Comparison of ENCODE assay signal across 9 cellular contexts in genomic region chr18:63155910-63156773, GRCh38.
DNase-seq lines count a peak whose midpoint lies in the region; ATAC-seq and TF ChIP-seq lines count a peak whose summit lies in the region.
"Had no signal": no experiment of that assay in that cellular context is flagged by ENCODE, and none has a peak within 500 bp of the region (broad histone marks: within the 10 kb centered on the region; RNA-seq: fewer than 3 reads in every experiment).

No MANE protein-coding gene starts in this region.

- H3K36me3 ChIP-seq in GM23248 (ENCODE audit: low read depth) (no peaks in the 10 kb centered on the region), SK-N-SH (replicated peaks in 1 of 2; ENCODE audit: control insufficient read depth in 1 of 2, insufficient read depth in 2 of 2, low read length in 1 of 2) (no peaks in the 10 kb centered on the region)

- no peaks in the 10 kb centered on the region for H3K27me3 ChIP-seq in CD4-positive, alpha-beta T cell (ENCODE audit: control insufficient read depth, insufficient read depth, low read length)
- H3K27me3 ChIP-seq in GM23248 (replicated peaks; ENCODE audit: insufficient read depth): no peaks in the 10 kb centered on the region
- H3K27me3 ChIP-seq in SK-N-SH (ENCODE audit: insufficient read depth): no peaks in the 10 kb centered on the region

- H3K79me2 ChIP-seq in GM23248 (ENCODE audit: insufficient read depth): no peaks in the 10 kb centered on the region
- no peaks in the 10 kb centered on the region for H3K79me2 ChIP-seq in SK-N-SH (ENCODE audit: insufficient read depth)

- peak overlapping the region; percentile 96 for H3K27ac ChIP-seq in CD4-positive, alpha-beta T cell (ENCODE audit: low read depth, low read length)
- no peak overlapping the region for H3K27ac ChIP-seq in GM23248
- no peak overlapping the region for H3K27ac ChIP-seq in SK-N-SH (ENCODE audit: low read depth in 2 of 2, low read length in 1 of 2)

- CTCF ChIA-PET in CD4-positive, alpha-beta T cell (lab: Charles Lee): interaction anchor here (0.5 to 7.7 kb wide), 14 partner anchors 8 to 178 kb away, joined by 3 to 56 read pairs (median 6); no protein-coding TSS in a partner anchor
- CTCF ChIA-PET in SK-N-SH (lab: Yijun Ruan, JAX): interaction anchor here (0.8 to 1.8 kb wide), 4 partner anchors 7 to 167 kb away, joined by 3 to 5 read pairs (median 4); no protein-coding TSS in a partner anchor

- H3K27me3 Mint-ChIP-seq in CD4-positive, alpha-beta T cell: no peaks in the 10 kb centered on the region
- peaks cover 9% of the 10 kb centered on the region for H3K27me3 Mint-ChIP-seq in nephron (ENCODE audit: low read depth)
- H3K27me3 Mint-ChIP-seq: type B pancreatic cell had no signal

- peaks cover 99% of the 10 kb centered on the region for H3K4me1 Mint-ChIP-seq in CD4-positive, alpha-beta T cell (ENCODE audit: low read depth)
- H3K4me1 Mint-ChIP-seq in nephron: peaks cover 49% of the 10 kb centered on the region

- WGBS in GM23248 (ENCODE audit: low coverage in 1 of 2, low lambda C conversion rate in 2 of 2, missing lambda C conversion rate in 2 of 2), 2 experiments: 30 to 34% methylated on average over 14 of the region's 14 CpGs
- WGBS in SK-N-SH (ENCODE audit: low lambda C conversion rate): 74% methylated on average over 10 of the region's 14 CpGs

- DNase-seq in CD4-positive, alpha-beta T cell: no peak
- no peak for DNase-seq in activated naive CD4-positive, alpha-beta T cell treated with anti-CD3 and anti-CD28 coated beads, Interleukin-2, amount 50 U/mL, for 72 hours (ENCODE audit: low spot score in 2 of 2)
- no peak for DNase-seq in GM23248
- DNase-seq in SK-N-SH: no peak
- no peak for DNase-seq in kidney tubule cell (ENCODE audit: low spot score)

- no peak for TF ChIP-seq EP300 in SK-N-SH (IDR thresholded peaks at IDR 0.05; ENCODE audit: borderline replicate concordance in 1 of 2, low read depth in 1 of 2, low read length in 1 of 2)

- H2AFZ ChIP-seq in GM23248 (no peak overlapping the region), SK-N-SH (ENCODE audit: low read depth) (no peak overlapping the region)

- no peaks in the 10 kb centered on the region for H3K9me3 ChIP-seq in CD4-positive, alpha-beta T cell (ENCODE audit: control insufficient read depth, low read length)
- H3K9me3 ChIP-seq in GM23248 (ENCODE audit: low read depth) (no peaks in the 10 kb centered on the region), SK-N-SH (no peaks in the 10 kb centered on the region)

- no peak overlapping the region for H3K4me2 ChIP-seq in GM23248 (ENCODE audit: unreplicated experiment)
- H3K4me2 ChIP-seq in SK-N-SH: no peak overlapping the region

- no peaks in the 10 kb centered on the region for H4K20me1 ChIP-seq in GM23248 (ENCODE audit: insufficient read depth)
- H4K20me1 ChIP-seq in SK-N-SH (ENCODE audit: insufficient read depth): no peaks in the 10 kb centered on the region

- peaks cover 5% of the 10 kb centered on the region; the same call in 1 of the 2 replicates for H3F3A ChIP-seq in GM23248 (ENCODE audit: insufficient read depth)
- H3F3A ChIP-seq in SK-N-SH (replicated peaks; ENCODE audit: insufficient read depth): no peaks in the 10 kb centered on the region

- intact Hi-C loops in CD4-positive, alpha-beta T cell (cut with DNase I, micrococcal nuclease): loop anchor here (1.0 to 10.0 kb wide), 5 partner anchors 25 to 631 kb away; partner anchors contain the start of genes BCL2 (in 1 of the 2) and ZCCHC2 (in 1 of the 2)

- H3K4me3 ChIP-seq in GM23248 (no peak overlapping the region), SK-N-SH (ENCODE audit: low read depth in 2 of 2, low read length in 1 of 2) (no peak overlapping the region)

- in situ Hi-C loops in GM18951 (cut with MboI; ENCODE audit: low sequenced_read_pairs, unreplicated experiment) (no loop called here), GM23248 (cut with MboI) (no loop called here)

- POLR2A ChIA-PET in CD4-positive, alpha-beta T cell (lab: Charles Lee): interaction anchor here (0.7 to 3.0 kb wide), 11 partner anchors 8 to 266 kb away, joined by 3 to 31 read pairs (median 4); partner anchors contain the start of genes BCL2 and VPS4B
- POLR2A ChIA-PET in SK-N-SH (lab: Yijun Ruan, JAX): no interaction called here

- TF ChIP-seq CTCF in CD4-positive, alpha-beta T cell (IDR thresholded peaks at IDR 0.05): no peak
- no peak for TF ChIP-seq CTCF in nephron (IDR thresholded peaks at IDR 0.05; ENCODE audit: unreplicated experiment in 3 of 3)
- no peak for TF ChIP-seq CTCF in SK-N-SH (IDR thresholded peaks at IDR 0.05)

- peak overlapping the region; percentile 91 for H3K27ac Mint-ChIP-seq in CD4-positive, alpha-beta T cell
- H3K27ac Mint-ChIP-seq in activated naive CD4-positive, alpha-beta T cell treated with anti-CD3 and anti-CD28 coated beads, Interleukin-2, amount 50 U/mL, for 72 hours: peak overlapping the region; percentile 98 to 100
- H3K27ac Mint-ChIP-seq in nephron: peak overlapping the region; percentile 48 to 90 (median 68)

- no peaks in the 10 kb centered on the region for H3K9me3 Mint-ChIP-seq in CD4-positive, alpha-beta T cell
- peaks cover 0 to 7% of the 10 kb centered on the region in 2 donors for H3K9me3 Mint-ChIP-seq in activated naive CD4-positive, alpha-beta T cell treated with anti-CD3 and anti-CD28 coated beads, Interleukin-2, amount 50 U/mL, for 72 hours
- H3K9me3 Mint-ChIP-seq in nephron: no peaks in the 10 kb centered on the region
- H3K9me3 Mint-ChIP-seq: type B pancreatic cell had no signal

- TF ChIP-seq POLR2A in GM18951 (IDR thresholded peaks at IDR 0.05; ENCODE audit: extremely low read depth, insufficient read depth, insufficient read length): peak; percentile 38

- TF ChIP-seq RAD21 in SK-N-SH (IDR thresholded peaks at IDR 0.05; ENCODE audit: low read length): no peak

- H3K9ac ChIP-seq in GM23248 (no peak overlapping the region), SK-N-SH (no peak overlapping the region)

- peak overlapping the region; percentile 85 for H3K4me3 Mint-ChIP-seq in CD4-positive, alpha-beta T cell
- no peak overlapping the region for H3K4me3 Mint-ChIP-seq in nephron

- no peak for ATAC-seq in CD4-positive, alpha-beta T cell (ENCODE audit: poor library complexity)
- no peak for ATAC-seq in activated naive CD4-positive, alpha-beta T cell treated with anti-CD3 and anti-CD28 coated beads, Interleukin-2, amount 50 U/mL, for 72 hours
- ATAC-seq in GM19324 (IDR thresholded peaks at IDR 0.05; ENCODE audit: low FRiP score, unreplicated experiment): no peak

- H3K9me2 ChIP-seq in GM23248 (ENCODE audit: insufficient read depth) (no peaks in the 10 kb centered on the region), SK-N-SH (no peaks in the 10 kb centered on the region)

- H3K36me3 Mint-ChIP-seq in CD4-positive, alpha-beta T cell (ENCODE audit: low read depth): no peaks in the 10 kb centered on the region
- peaks cover 9 to 10% of the 10 kb centered on the region in 2 donors for H3K36me3 Mint-ChIP-seq in activated naive CD4-positive, alpha-beta T cell treated with anti-CD3 and anti-CD28 coated beads, Interleukin-2, amount 50 U/mL, for 72 hours
- no peaks in the 10 kb centered on the region for H3K36me3 Mint-ChIP-seq in nephron (ENCODE audit: low read depth)

- H3K4me1 ChIP-seq in GM23248 (ENCODE audit: insufficient read depth): 0 out of 2 replicates have a peak, but pooled peaks cover under 1% of the 10 kb centered on the region
- peaks cover 7 to 21% of the 10 kb centered on the region in 2 experiments; a peak in 2 of 4 replicates for H3K4me1 ChIP-seq in SK-N-SH (ENCODE audit: control insufficient read depth in 1 of 2, insufficient read depth in 2 of 2, low read depth in 1 of 2, low read length in 1 of 2)

TF ChIP-seq in SK-N-SH, 30 proteins besides CTCF, POLR2A, EP300 and RAD21:
- TF ChIP-seq USF1 (IDR thresholded peaks at IDR 0.05; ENCODE audit: borderline replicate concordance, low read depth) (no peak), FOXJ3 (CRISPR knock-in tag; IDR thresholded peaks at IDR 0.05) (no peak), PBX3 (IDR thresholded peaks at IDR 0.05) (no peak), RFX5 (IDR thresholded peaks at IDR 0.05; ENCODE audit: low read length) (no peak), ELF1 (IDR thresholded peaks at IDR 0.05) (no peak), JUND (IDR thresholded peaks at IDR 0.05) (no peak), TCF12 (IDR thresholded peaks at IDR 0.05) (no peak), TAF1 (IDR thresholded peaks at IDR 0.05; ENCODE audit: borderline replicate concordance, low read depth, low read length) (no peak), NFIC (IDR thresholded peaks at IDR 0.05; ENCODE audit: borderline replicate concordance) (no peak)
- TF ChIP-seq, protein P1, sequence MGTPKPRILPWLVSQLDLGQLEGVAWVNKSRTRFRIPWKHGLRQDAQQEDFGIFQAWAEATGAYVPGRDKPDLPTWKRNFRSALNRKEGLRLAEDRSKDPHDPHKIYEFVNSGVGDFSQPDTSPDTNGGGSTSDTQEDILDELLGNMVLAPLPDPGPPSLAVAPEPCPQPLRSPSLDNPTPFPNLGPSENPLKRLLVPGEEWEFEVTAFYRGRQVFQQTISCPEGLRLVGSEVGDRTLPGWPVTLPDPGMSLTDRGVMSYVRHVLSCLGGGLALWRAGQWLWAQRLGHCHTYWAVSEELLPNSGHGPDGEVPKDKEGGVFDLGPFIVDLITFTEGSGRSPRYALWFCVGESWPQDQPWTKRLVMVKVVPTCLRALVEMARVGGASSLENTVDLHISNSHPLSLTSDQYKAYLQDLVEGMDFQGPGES (IDR thresholded peaks at IDR 0.05; ENCODE audit: low read depth, low read length): no peak
